31 cellular contexts compared by ENCODE assay signal in the genomic region with DNA sequence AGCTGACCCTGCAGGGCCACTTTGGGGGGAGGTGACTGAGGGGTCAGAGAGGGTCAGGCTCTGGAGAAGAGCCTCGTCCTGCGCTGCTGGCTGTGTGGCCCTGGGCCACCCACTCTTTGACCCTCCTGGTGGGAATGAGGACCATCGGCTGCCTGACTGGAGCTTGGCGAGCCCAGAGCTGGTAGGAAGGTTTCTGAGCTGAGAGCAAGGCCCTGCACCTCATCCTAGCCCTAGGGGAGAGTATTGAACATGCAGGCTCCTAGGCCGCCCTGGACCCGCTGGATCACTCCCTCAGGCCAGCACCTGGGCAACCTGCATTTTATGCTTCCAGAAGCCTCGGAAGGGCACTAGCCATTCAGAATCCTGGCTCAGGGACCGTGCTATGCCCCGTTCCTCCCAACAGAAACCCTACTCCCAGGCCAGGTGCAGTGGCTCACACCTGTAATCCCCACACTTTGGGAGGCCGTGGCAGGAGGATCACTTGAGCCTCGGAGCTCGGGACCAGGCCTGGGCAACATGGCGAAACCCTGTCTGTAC.
"Had no signal": no experiment of that assay in that cellular context is flagged by ENCODE, and none has a peak within 500 bp of the region (broad histone marks: within the 10 kb centered on the region; RNA-seq: fewer than 3 reads in every experiment).

No MANE protein-coding gene starts in this region.

- FAIRE-seq: endometrium, islet of Langerhans had no signal

- H3K4me3 ChIP-seq: adrenal gland, body of pancreas, colonic mucosa, esophagus squamous epithelium, heart right ventricle, mucosa of descending colon, ovary, right lobe of liver, skin epidermis, stomach, thyroid gland, upper lobe of left lung had no signal

- DNase-seq: activated B cell treated with CpG ODN at 0.5 μM for 24 hours; activated CD4-positive, alpha-beta T cell treated with anti-CD3 and anti-CD28 coated beads, Interleukin-2, amount 50 U/mL, for 1 hour; activated CD8-positive, alpha-beta T cell treated with anti-CD3 and anti-CD28 coated beads for 36 hours; activated naive CD4-positive, alpha-beta T cell treated with Interleukin-2 at 50 U/mL for 16 hours; activated naive CD8-positive, alpha-beta T cell treated with anti-CD3 and anti-CD28 coated beads for 36 hours; activated T-cell treated with anti-CD3 and anti-CD28 coated beads, Interleukin-2, amount 50 U/mL, for 48 hours; adrenal gland; aorta; body of pancreas; cerebellar nuclear complex; colonic mucosa; effector CD8-positive, alpha-beta T cell; esophagus squamous epithelium; foreskin melanocyte; heart right ventricle; left ventricle myocardium superior; stimulated activated CD4-positive, alpha-beta T cell treated with anti-CD3 and anti-CD28 coated beads, Interleukin-12 subunit alpha, Interleukin-12 subunit beta, amount 100 ng/mL, for 4 hours; stimulated activated CD4-positive, alpha-beta T cell treated with anti-CD3 and anti-CD28 coated beads, Interleukin-4, amount 100 ng/mL, for 4 hours; stimulated activated CD8-positive, alpha-beta memory T cell treated with anti-CD3 and anti-CD28 coated beads, Interleukin-4, amount 100 ng/mL, for 48 hours; stomach; thyroid gland had no signal

- H3K27ac ChIP-seq: adrenal gland, body of pancreas, colonic mucosa, epithelial cell of prostate, esophagus squamous epithelium, ovary, right lobe of liver, skin epidermis, stomach, thyroid gland, upper lobe of left lung had no signal

- H3K9me3 ChIP-seq: adrenal gland, body of pancreas, colonic mucosa, esophagus squamous epithelium, heart right ventricle, ovary, right lobe of liver, stomach, thyroid gland, upper lobe of left lung had no signal

- ATAC-seq: activated CD8-positive, alpha-beta T cell treated with anti-CD3 and anti-CD28 coated beads for 36 hours; body of pancreas; heart right ventricle; left ventricle myocardium superior; mucosa of descending colon; natural killer cell treated with Interleukin-12 subunit alpha and Interleukin-12 subunit beta and Interleukin-15 and Interleukin-18, amount 100 ng/mL, for 72 hours; right lobe of liver; stimulated activated memory B cell treated with anti-CD40 and anti-IgM and Interleukin-4, amounts not matched to agents 10 μg/mL and 1 μg/mL and 100 μg/mL, for 72 hours had no signal

- H3K27me3 ChIP-seq: adrenal gland, body of pancreas, colonic mucosa, esophagus squamous epithelium, heart right ventricle, ovary, right lobe of liver, stomach, thyroid gland, upper lobe of left lung had no signal

- H3K4me1 ChIP-seq: colonic mucosa, right lobe of liver had no signal

- H3K36me3 ChIP-seq: ovary had no signal
